26 cellular contexts compared by ENCODE assay signal in genomic region chr3:47239929-47240328, GRCh38. TPM values are rescaled to one million over a fixed set of nuclear protein-coding genes. Genes with fewer than 3 reads are reported as not detected.
DNase-seq lines count a peak whose midpoint lies in the region; ATAC-seq, FAIRE-seq and TF ChIP-seq lines count a peak whose summit lies in the region.
"Had no signal": no experiment of that assay in that cellular context is flagged by ENCODE, and none has a peak within 500 bp of the region (broad histone marks: within the 10 kb centered on the region; RNA-seq: fewer than 3 reads in every experiment).

No MANE protein-coding gene starts in this region.

- H3K36me3 ChIP-seq in kidney (ENCODE audit: control insufficient read depth in 1 of 2, insufficient read depth in 2 of 2, low read length in 2 of 2) (no peaks in the 10 kb centered on the region), lower lobe of right lung (no peaks in the 10 kb centered on the region), MM.1S (replicated peaks; ENCODE audit: insufficient read depth, low read length) (no peaks in the 10 kb centered on the region)

- H3K27ac ChIP-seq in kidney (ENCODE audit: low read depth in 2 of 2, low read length in 2 of 2) (no peak overlapping the region), lower lobe of right lung (no peak overlapping the region), dorsolateral prefrontal cortex (no peak overlapping the region), MM.1S (ENCODE audit: low read length) (no peak overlapping the region)
- H3K27ac ChIP-seq: 22Rv1; A549; BLaER1 treated with 17β-estradiol and CSF1 and Interleukin-3, amounts not matched to agents 10 nM and 100 nM; C4-2B had no signal

- H3K9ac ChIP-seq in kidney (ENCODE audit: low read length in 2 of 2) (no peak overlapping the region), MM.1S (ENCODE audit: low read length) (no peak overlapping the region)
- H3K9ac ChIP-seq: BLaER1 treated with 17β-estradiol and CSF1 and Interleukin-3, amounts not matched to agents 10 nM and 100 nM had no signal

- TF ChIP-seq CTCF in kidney (IDR thresholded peaks at IDR 0.05; ENCODE audit: borderline replicate concordance, extremely low read depth, insufficient read depth) (no peak), lower lobe of right lung (IDR thresholded peaks at IDR 0.05) (no peak), omental fat pad (IDR thresholded peaks at IDR 0.05) (no peak), dorsolateral prefrontal cortex (IDR thresholded peaks at IDR 0.05 in 54 of 56, conservative IDR thresholded peaks at IDR 0.05 in 2 of 56; ENCODE audit: low read depth in 1 of 56, partially characterized antibody in 56 of 56) (no peak), MM.1S (IDR thresholded peaks at IDR 0.05; ENCODE audit: low read length) (no peak)

- no peaks in the 10 kb centered on the region for H3F3A ChIP-seq in MM.1S (ENCODE audit: insufficient read depth, low read length)

- no peaks in the 10 kb centered on the region for H3K79me2 ChIP-seq in MM.1S (ENCODE audit: low read length)

- H3K9me2 ChIP-seq in MM.1S (replicated peaks; ENCODE audit: insufficient read depth, low read length), result no peaks in the 10 kb centered on the region

- H3K4me2 ChIP-seq in MM.1S (ENCODE audit: low read depth, low read length), result no peak overlapping the region
- H3K4me2 ChIP-seq: A549; BLaER1 treated with 17β-estradiol and CSF1 and Interleukin-3, amounts not matched to agents 10 nM and 100 nM had no signal

- H4K20me1 ChIP-seq in MM.1S (ENCODE audit: insufficient read depth, low read length), result no peaks in the 10 kb centered on the region
- H4K20me1 ChIP-seq: BLaER1 treated with 17β-estradiol and CSF1 and Interleukin-3, amounts not matched to agents 10 nM and 100 nM had no signal

- intact Hi-C loops in kidney (cut with DNase I) (no loop called here), lower lobe of right lung (cut with DNase I) (no loop called here), dorsolateral prefrontal cortex (cut with DNase I) (no loop called here)

- no peak overlapping the region for H3K4me3 ChIP-seq in kidney (ENCODE audit: low read length in 2 of 2)
- no peak overlapping the region for H3K4me3 ChIP-seq in lower lobe of right lung
- no peak overlapping the region for H3K4me3 ChIP-seq in dorsolateral prefrontal cortex
- H3K4me3 ChIP-seq in MM.1S (ENCODE audit: low read length), result no peak overlapping the region
- H3K4me3 ChIP-seq: A549; BLaER1 treated with 17β-estradiol and CSF1 and Interleukin-3, amounts not matched to agents 10 nM and 100 nM; GM12878 had no signal

- FAIRE-seq in kidney (lab: Jason Lieb, UNC), result no peak
- FAIRE-seq: A549, GM12878, GM12892, GM18507 had no signal

- DNase-seq in activated effector memory CD4-positive, alpha-beta T cell treated with anti-CD3 and anti-CD28 coated beads, Interleukin-2, amount 50 U/mL, for 16 hours, result peak; percentile 53
- no peak for DNase-seq in activated effector memory CD4-positive, alpha-beta T cell treated with Interleukin-2 at 50 U/mL for 16 hours
- peak; percentile 35 for DNase-seq in kidney
- DNase-seq in lower lobe of right lung, result peak; percentile 28
- DNase-seq in omental fat pad (ENCODE audit: low spot score), result no peak
- no peak for DNase-seq in NCI-H774 (lab: John Stamatoyannopoulos, UW)
- DNase-seq in dorsolateral prefrontal cortex, result no peak
- DNase-seq in MM.1S, result no peak
- DNase-seq: AML-193; CD4-positive, alpha-beta T cell; CD8-positive, alpha-beta T cell; COR-L47; DMS 273 treated with DMSO at 0.1 percent for 48 hours; DMS153; DMS53; DMS79; DND-41; EL; GDM1 had no signal

- H3K27me3 ChIP-seq in lower lobe of right lung (ENCODE audit: low read depth) (no peaks in the 10 kb centered on the region), dorsolateral prefrontal cortex (no peaks in the 10 kb centered on the region), MM.1S (replicated peaks; ENCODE audit: insufficient read depth, low read length) (no peaks in the 10 kb centered on the region)
- H3K27me3 ChIP-seq: BLaER1 treated with 17β-estradiol and CSF1 and Interleukin-3, amounts not matched to agents 10 nM and 100 nM had no signal

- no peak overlapping the region for H2AFZ ChIP-seq in MM.1S (ENCODE audit: low read length)

- peaks cover 3 to 10% of the 10 kb centered on the region in 2 donors for H3K4me1 ChIP-seq in kidney (ENCODE audit: control insufficient read depth in 1 of 2, insufficient read depth in 1 of 2, low read depth in 1 of 2, low read length in 2 of 2)
- no peaks in the 10 kb centered on the region for H3K4me1 ChIP-seq in lower lobe of right lung
- no peaks in the 10 kb centered on the region for H3K4me1 ChIP-seq in MM.1S (ENCODE audit: low read length)
- H3K4me1 ChIP-seq: BLaER1 treated with 17β-estradiol and CSF1 and Interleukin-3, amounts not matched to agents 10 nM and 100 nM had no signal

- ATAC-seq in lower lobe of right lung, result no peak
- peak; percentile 30 for ATAC-seq in omental fat pad (ENCODE audit: low FRiP score)
- ATAC-seq: A549; CD8-positive, alpha-beta T cell; GM12878 had no signal

- H3K9me3 ChIP-seq in kidney (ENCODE audit: control insufficient read depth in 1 of 2, low read length in 2 of 2) (no peaks in the 10 kb centered on the region), lower lobe of right lung (no peaks in the 10 kb centered on the region), MM.1S (replicated peaks; ENCODE audit: insufficient read depth, low read length) (no peaks in the 10 kb centered on the region)
- H3K9me3 ChIP-seq: A549; BLaER1 treated with 17β-estradiol and CSF1 and Interleukin-3, amounts not matched to agents 10 nM and 100 nM had no signal

RNA-seq across cellular contexts. Expression of gene KIF9, which starts 42.7 kb away (rescaled TPM):
- total RNA-seq in kidney (16.9 TPM), lower lobe of right lung (8.7 TPM), omental fat pad (10 to 100 TPM in 2 of 4 donors, 1 to 10 TPM in 2; 2.8 to 16.1 (median 9.4) TPM), dorsolateral prefrontal cortex (10 to 100 TPM in 44 of 120 experiments, 1 to 10 TPM in 76; 3.1 to 15.9 (median 8.8) TPM)
- 32.9 TPM for polyA plus RNA-seq in kidney (ENCODE audit: insufficient read depth, low read depth, low replicate concordance)

RNA-seq across cellular contexts. Expression of gene KLHL18, which starts 42.8 kb away (rescaled TPM):
- 31.1 TPM for total RNA-seq in kidney
- 10.6 TPM for polyA plus RNA-seq in kidney (ENCODE audit: insufficient read depth, low read depth, low replicate concordance)
- 30.2 TPM for total RNA-seq in lower lobe of right lung
- 10 to 100 TPM; 13.7 to 30.3 (median 15.4) TPM for total RNA-seq in omental fat pad
- 10 to 100 TPM; 19.8 to 62.3 (median 38.0) TPM for total RNA-seq in dorsolateral prefrontal cortex

Comparison
In these comparisons a context has a peak if more than half of its experiments do, and no peak if none do; other contexts are left out.
1. DNase-seq: peak in activated effector memory CD4-positive, alpha-beta T cell treated with anti-CD3 and anti-CD28 coated beads, Interleukin-2, amount 50 U/mL, for 16 hours (single experiment), kidney (single experiment) and lower lobe of right lung (single experiment); none in activated effector memory CD4-positive, alpha-beta T cell treated with Interleukin-2 at 50 U/mL for 16 hours (single experiment), omental fat pad (single experiment), NCI-H774 (single experiment), dorsolateral prefrontal cortex (0 of 10) and MM.1S (single experiment).